Comparison of ENCODE assay signal across 21 cellular contexts in genomic region chr2:129262934-129263333, GRCh38.
"Had no signal": no experiment of that assay in that cellular context is flagged by ENCODE, and none has a peak within 500 bp of the region (broad histone marks: within the 10 kb centered on the region; RNA-seq: fewer than 3 reads in every experiment).

No MANE protein-coding gene starts in this region.

- ATAC-seq: effector memory CD8-positive, alpha-beta T cell; left colon; lower lobe of right lung; naive thymus-derived CD8-positive, alpha-beta T cell; right cardiac atrium; stimulated activated effector memory CD8-positive, alpha-beta T cell treated with anti-CD3 and anti-CD28 coated beads, Interleukin-12 subunit alpha, Interleukin-12 subunit beta, amount 100 ng/mL, for 72 hours had no signal

- DNase-seq: effector memory CD8-positive, alpha-beta T cell; erythroblast; hypothalamus; immature natural killer cell; islet precursor cell; kidney glomerular epithelial cell; left colon; left ventricle myocardium inferior; lower lobe of right lung; naive thymus-derived CD8-positive, alpha-beta T cell; nephron progenitor cell; nucleus accumbens; right cardiac atrium; sigmoid colon; stimulated activated CD4-positive, alpha-beta T cell treated with anti-CD3 and anti-CD28 coated beads, Interleukin-2, amount 100 ng/mL, for 24 hours; stimulated activated CD4-positive, alpha-beta T cell treated with anti-CD3 and anti-CD28 coated beads, Interleukin-4, amount 100 ng/mL, for 24 hours; stimulated activated naive CD4-positive, alpha-beta T cell treated with Interleukin-2 at 50 U/mL for 16 hours; stomach; thyroid gland; trophoblast cell had no signal
